Comparison of ENCODE assay signal across 8 cellular contexts in genomic region chr22:37887610-37888378, GRCh38. TPM values are rescaled to one million over a fixed set of nuclear protein-coding genes. Genes with fewer than 3 reads are reported as not detected.
DNase-seq lines count a peak whose midpoint lies in the region; ATAC-seq and TF ChIP-seq lines count a peak whose summit lies in the region.

No MANE protein-coding gene starts in this region.

- H3K4me3 ChIP-seq in choroid plexus epithelial cell (ENCODE audit: low read depth, low read length): no peak overlapping the region

- peak; percentile 81 for TF ChIP-seq CTCF in choroid plexus epithelial cell (conservative IDR thresholded peaks at IDR 0.05; ENCODE audit: low read depth, low read length)

- DNase-seq in Right ventricle myocardium inferior (ENCODE audit: missing footprints) (no peak), cardiac septum (ENCODE audit: low spot score) (no peak), choroid plexus epithelial cell (ENCODE audit: low read depth) (peak; percentile 90), lung microvascular endothelial cell (ENCODE audit: low read depth in 2 of 2) (peak; percentile 76 to 82), occipital lobe (lab: John Stamatoyannopoulos, UW) (no peak), activated T-cell treated with anti-CD3 and anti-CD28 coated beads for 4 hours (no peak), SHP77 (lab: John Stamatoyannopoulos, UW) (no peak), T1000 (lab: John Stamatoyannopoulos, UW) (no peak)

- peak; percentile 64 for ATAC-seq in Right ventricle myocardium inferior

- intact Hi-C loops in Right ventricle myocardium inferior (cut with DNase I) (loop anchor here (1.0 kb wide), 2 partner anchors 45 to 78 kb away; no protein-coding TSS in a partner anchor), cardiac septum (cut with DNase I) (loop anchor here (5.0 kb wide), 2 partner anchors 45 to 80 kb away; no protein-coding TSS in a partner anchor)

RNA-seq across cellular contexts. Expression of gene MICALL1, which starts 18.3 kb away (rescaled TPM):
- total RNA-seq in Right ventricle myocardium inferior (19.4 TPM), cardiac septum (16.5 TPM), lung microvascular endothelial cell (20.7 and 30.2 TPM in 2 replicates), occipital lobe (22.9 TPM)

RNA-seq across cellular contexts. Expression of gene EIF3L, which starts 38.6 kb away (rescaled TPM):
- total RNA-seq in Right ventricle myocardium inferior: 385 TPM
- 255 TPM for total RNA-seq in cardiac septum
- 293 and 344 TPM in 2 replicates for total RNA-seq in lung microvascular endothelial cell
- total RNA-seq in occipital lobe: 702 TPM

RNA-seq across cellular contexts. Expression of gene ANKRD54, which starts 43.7 kb away (rescaled TPM):
- total RNA-seq in Right ventricle myocardium inferior: 16.0 TPM
- 15.7 TPM for total RNA-seq in cardiac septum
- 15.9 and 18.8 TPM in 2 replicates for total RNA-seq in lung microvascular endothelial cell
- 13.7 TPM for total RNA-seq in occipital lobe

Comparison
In these comparisons a context has a peak if more than half of its experiments do, and no peak if none do; other contexts are left out.
1. DNase-seq: peak in choroid plexus epithelial cell (single experiment) and lung microvascular endothelial cell (2 of 2); none in Right ventricle myocardium inferior (single experiment), cardiac septum (single experiment), occipital lobe (single experiment), activated T-cell treated with anti-CD3 and anti-CD28 coated beads for 4 hours (single experiment), SHP77 (0 of 2) and T1000 (single experiment).